1 cellular context compared by ENCODE assay signal in genomic region chr13:45827318-45827717, GRCh38.
TF ChIP-seq lines count a peak whose summit lies in the region.

No MANE protein-coding gene starts in this region.

TF ChIP-seq in neural cell, 6 proteins besides CTCF, POLR2A, EP300 and RAD21 (continued from another document):
- TF ChIP-seq REST (IDR thresholded peaks at IDR 0.05; ENCODE audit: borderline replicate concordance) (no peak), SMC3 (conservative IDR thresholded peaks at IDR 0.05; ENCODE audit: poor library complexity) (no peak), MXI1 (conservative IDR thresholded peaks at IDR 0.05; ENCODE audit: poor library complexity, severe bottlenecking) (no peak)
